15 cellular contexts compared by ENCODE assay signal in genomic region chr10:121553861-121554264, GRCh38. TPM values are rescaled to one million over a fixed set of nuclear protein-coding genes. Genes with fewer than 3 reads are reported as not detected.
DNase-seq lines count a peak whose midpoint lies in the region; ATAC-seq, FAIRE-seq and TF ChIP-seq lines count a peak whose summit lies in the region.
"Had no signal": no experiment of that assay in that cellular context is flagged by ENCODE, and none has a peak within 500 bp of the region (broad histone marks: within the 10 kb centered on the region; RNA-seq: fewer than 3 reads in every experiment).

No MANE protein-coding gene starts in this region.

- intact Hi-C loops in Calu3 (cut with micrococcal nuclease; ENCODE audit: unreplicated experiment) (loop anchor here (2.0 kb wide), 1 partner anchor 43 kb away; no protein-coding TSS in a partner anchor), mucosa of descending colon (cut with DNase I, micrococcal nuclease) (no loop called here)

- H4K5ac ChIP-seq in H1 (ENCODE audit: insufficient read length, low read depth, low read length): peak overlapping the region; percentile 18

- H3K79me1 ChIP-seq in H1 (ENCODE audit: low read depth, low read length): peaks cover 28% of the 10 kb centered on the region

- peak overlapping the region; percentile 65 for H3K27ac Mint-ChIP-seq in Calu3 (ENCODE audit: unreplicated experiment)
- H3K27ac Mint-ChIP-seq: activated CD8-positive, alpha-beta memory T cell treated with anti-CD3 and anti-CD28 coated beads, Interleukin-2, amount 10 ng/mL, durations not matched to agents 7 days and 5 days; activated naive CD4-positive, alpha-beta T cell treated with anti-CD3 and anti-CD28 coated beads for 36 hours; stimulated activated effector memory CD8-positive, alpha-beta T cell treated with anti-CD3 and anti-CD28 coated beads, Interleukin-12 subunit alpha, Interleukin-12 subunit beta, amount 100 ng/mL, for 72 hours had no signal

- FAIRE-seq in H1 (lab: Jason Lieb, UNC): no peak

- no peak overlapping the region for H3K23ac ChIP-seq in H1 (ENCODE audit: insufficient read length)

- ATAC-seq in mucosa of descending colon: peak; percentile 62
- ATAC-seq: activated CD8-positive, alpha-beta memory T cell treated with anti-CD3 and anti-CD28 coated beads, Interleukin-2, amount 10 ng/mL, durations not matched to agents 7 days and 5 days; stimulated activated effector memory CD8-positive, alpha-beta T cell treated with anti-CD3 and anti-CD28 coated beads, Interleukin-12 subunit alpha, Interleukin-12 subunit beta, amount 100 ng/mL, for 72 hours had no signal

- no peak overlapping the region for H3K4ac ChIP-seq in H1 (replicated peaks; ENCODE audit: insufficient read length, low read depth, low read length)

- TF ChIP-seq RAD21 in H1 (IDR thresholded peaks at IDR 0.05 in 1 of 2, conservative IDR thresholded peaks at IDR 0.05 in 1 of 2; ENCODE audit: low read depth in 2 of 2, low read length in 2 of 2): no peak

- no peak overlapping the region for H2BK5ac ChIP-seq in H1 (ENCODE audit: low read depth, low read length)

- H3K4me1 Mint-ChIP-seq in Calu3 (ENCODE audit: low read depth, unreplicated experiment): peaks cover 24% of the 10 kb centered on the region
- H3K4me1 Mint-ChIP-seq: activated CD8-positive, alpha-beta memory T cell treated with anti-CD3 and anti-CD28 coated beads, Interleukin-2, amount 10 ng/mL, durations not matched to agents 7 days and 5 days; stimulated activated effector memory CD8-positive, alpha-beta T cell treated with anti-CD3 and anti-CD28 coated beads, Interleukin-12 subunit alpha, Interleukin-12 subunit beta, amount 100 ng/mL, for 72 hours had no signal

- H3K36me3 Mint-ChIP-seq in Calu3 (ENCODE audit: insufficient read depth, unreplicated experiment): peaks cover 13% of the 10 kb centered on the region
- H3K36me3 Mint-ChIP-seq: activated CD8-positive, alpha-beta memory T cell treated with anti-CD3 and anti-CD28 coated beads, Interleukin-2, amount 10 ng/mL, durations not matched to agents 7 days and 5 days; stimulated activated effector memory CD8-positive, alpha-beta T cell treated with anti-CD3 and anti-CD28 coated beads, Interleukin-12 subunit alpha, Interleukin-12 subunit beta, amount 100 ng/mL, for 72 hours had no signal

- TF ChIP-seq EP300 in H1 (IDR thresholded peaks at IDR 0.05; ENCODE audit: borderline replicate concordance in 1 of 2, low read depth in 2 of 2, low read length in 2 of 2): no peak

- H2BK20ac ChIP-seq in H1 (ENCODE audit: low read length): no peak overlapping the region

- H3K4me1 ChIP-seq in H1 (replicated peaks in 1 of 4; ENCODE audit: control insufficient read depth in 3 of 4, insufficient read depth in 4 of 4, low read length in 3 of 4) (peaks cover 0 to 32% (median 14%) of the 10 kb centered on the region in 4 experiments; a peak in 5 of 7 replicates), mucosa of descending colon (ENCODE audit: low read depth) (peaks cover 8% of the 10 kb centered on the region)

- no peak overlapping the region; a peak in 2 of 4 replicates for H3K4me2 ChIP-seq in H1 (ENCODE audit: insufficient read depth in 1 of 2, low read depth in 2 of 2, low read length in 2 of 2)

- no peak overlapping the region for H2AFZ ChIP-seq in H1 (ENCODE audit: low read length)

- peaks cover 2% of the 10 kb centered on the region; the same call in 1 of the 2 replicates for H3K23me2 ChIP-seq in H1 (ENCODE audit: low read depth, low read length)

- H3K4me3 ChIP-seq in H1 (ENCODE audit: extremely low read depth in 1 of 4, insufficient read depth in 2 of 4, low read depth in 3 of 4, low read length in 4 of 4) (no peak overlapping the region), mucosa of descending colon (no peak overlapping the region)

- no TSS peak for BruUV-seq in Calu3 (replicated peaks; lab: Mats Ljungman, UMichigan)

- H2BK15ac ChIP-seq in H1 (ENCODE audit: low read length): no peak overlapping the region

- no peak overlapping the region for H2BK12ac ChIP-seq in H1 (ENCODE audit: low read depth, low read length)

- peaks cover 19 to 25% of the 10 kb centered on the region in 2 experiments for H4K20me1 ChIP-seq in H1 (replicated peaks in 1 of 2; ENCODE audit: control insufficient read depth in 1 of 2, insufficient read depth in 2 of 2, low read length in 2 of 2)

- WGBS in H1 (ENCODE audit: extremely low coverage in 1 of 2, insufficient coverage in 1 of 2, insufficient read length in 1 of 2, insufficient replicate concordance in 2 of 2, low coverage in 1 of 2, low lambda C conversion rate in 2 of 2, missing lambda C conversion rate in 1 of 2), 2 experiments: 66% methylated on average over 7 of the region's 7 CpGs; no CpG with 5 or more reads in 1 of the 2 experiments

- H3K27ac ChIP-seq in H1 (ENCODE audit: low read depth, low read length): no peak overlapping the region

- peaks cover 19 to 93% of the 10 kb centered on the region in 2 experiments for H3K79me2 ChIP-seq in H1 (ENCODE audit: control insufficient read depth in 1 of 2, insufficient read depth in 2 of 2, low read length in 2 of 2)

- no peaks in the 10 kb centered on the region for H3K27me3 ChIP-seq in H1 (replicated peaks in 1 of 4; ENCODE audit: control insufficient read depth in 3 of 4, extremely low read depth in 1 of 4, insufficient read depth in 3 of 4, low read length in 3 of 4)

- no peak overlapping the region for H2AK5ac ChIP-seq in H1 (ENCODE audit: low read depth, low read length)

- no peak for TF ChIP-seq POLR2A in H1 (IDR thresholded peaks at IDR 0.05; ENCODE audit: control extremely low read depth in 1 of 2, low read depth in 2 of 2, low read length in 2 of 2)

- TF ChIP-seq CTCF in Calu3 (IDR thresholded peaks at IDR 0.05; ENCODE audit: unreplicated experiment) (no peak), H1 (IDR thresholded peaks at IDR 0.05; ENCODE audit: control extremely low read depth in 1 of 3, insufficient read depth in 1 of 3, low read depth in 1 of 3, low read length in 3 of 3) (no peak), mucosa of descending colon (IDR thresholded peaks at IDR 0.05) (no peak)

- no peak overlapping the region for H3K14ac ChIP-seq in H1 (ENCODE audit: insufficient read length)

- CTCF ChIA-PET in Calu3 (lab: Charles Lee) (interaction anchor here (0.6 to 2.2 kb wide), 8 partner anchors 26 to 605 kb away, joined by 3 to 10 read pairs (median 4); no protein-coding TSS in a partner anchor), H1 (lab: Charles Lee; ENCODE audit: partially characterized antibody) (interaction anchor here (0.8 to 1.6 kb wide), 6 partner anchors 14 to 109 kb away, joined by 3 to 6 read pairs (median 3); no protein-coding TSS in a partner anchor)

- H4K8ac ChIP-seq in H1 (ENCODE audit: extremely low read depth, insufficient read depth, low read length): no peak overlapping the region

- H3K9me3 ChIP-seq in H1 (ENCODE audit: insufficient read depth in 2 of 2, low read depth in 1 of 2, low read length in 1 of 2) (no peaks in the 10 kb centered on the region), mucosa of descending colon (no peaks in the 10 kb centered on the region)

- H4K91ac ChIP-seq in H1 (replicated peaks; ENCODE audit: insufficient read length, low read length): peak overlapping the region; percentile 49

- peaks cover 14 to 52% (median 24%) of the 10 kb centered on the region in 4 experiments for H3K36me3 ChIP-seq in H1 (ENCODE audit: control insufficient read depth in 2 of 4, insufficient read depth in 4 of 4, low read length in 3 of 4)
- H3K36me3 ChIP-seq in mucosa of descending colon (ENCODE audit: low read depth): no peaks in the 10 kb centered on the region

- no peaks in the 10 kb centered on the region for H3K27me3 Mint-ChIP-seq in Calu3 (ENCODE audit: unreplicated experiment)
- H3K27me3 Mint-ChIP-seq: activated CD8-positive, alpha-beta memory T cell treated with anti-CD3 and anti-CD28 coated beads, Interleukin-2, amount 10 ng/mL, durations not matched to agents 7 days and 5 days had no signal

- H3K9ac ChIP-seq in H1 (replicated peaks in 1 of 4; ENCODE audit: extremely low read depth in 1 of 4, low read depth in 3 of 4, low read length in 3 of 4): no peak overlapping the region

- H3K56ac ChIP-seq in H1 (replicated peaks; ENCODE audit: insufficient read length, low read depth, low read length): no peak overlapping the region

- no peaks in the 10 kb centered on the region for H3K9me3 Mint-ChIP-seq in Calu3 (ENCODE audit: low read depth, unreplicated experiment)
- H3K9me3 Mint-ChIP-seq: stimulated activated effector memory CD8-positive, alpha-beta T cell treated with anti-CD3 and anti-CD28 coated beads, Interleukin-12 subunit alpha, Interleukin-12 subunit beta, amount 100 ng/mL, for 72 hours had no signal

- H2BK120ac ChIP-seq in H1 (replicated peaks; ENCODE audit: low read depth, low read length): no peak overlapping the region

- DNase-seq in Calu3 (peak; percentile 77), LoVo (ENCODE audit: low spot score) (peak; percentile 68), H1 (ENCODE audit: low read depth in 1 of 2, low spot score in 2 of 2) (no peak), mucosa of descending colon (peak in 2 of 3 donors; percentile 31 to 45), KG1 (lab: John Stamatoyannopoulos, UW) (no peak), NOMO-1 treated with DMSO at 0.1 percent for 48 hours (lab: John Stamatoyannopoulos, UW; ENCODE audit: unreplicated experiment) (no peak)
- DNase-seq in activated CD8-positive, alpha-beta memory T cell treated with anti-CD3 and anti-CD28 coated beads for 24 hours: no peak
- DNase-seq in stimulated activated CD4-positive, alpha-beta T cell treated with anti-CD3 and anti-CD28 coated beads, Interleukin-1b, Interleukin-23, amount 100 ng/mL, for 48 hours: no peak
- DNase-seq: activated CD8-positive, alpha-beta memory T cell treated with anti-CD3 and anti-CD28 coated beads, Interleukin-2, amount 10 ng/mL, durations not matched to agents 7 days and 5 days; activated naive CD4-positive, alpha-beta T cell treated with anti-CD3 and anti-CD28 coated beads for 36 hours; EL; GOT3; MM.1S; NCI-H2227 treated with DMSO at 0.1 percent for 48 hours had no signal

- peak overlapping the region; percentile 29; the same call in 1 of the 2 replicates for H3K18ac ChIP-seq in H1 (ENCODE audit: extremely low read depth, low read length)

- peak overlapping the region; percentile 21 for H3K4me3 Mint-ChIP-seq in Calu3 (ENCODE audit: low read depth, unreplicated experiment)
- H3K4me3 Mint-ChIP-seq: activated CD8-positive, alpha-beta memory T cell treated with anti-CD3 and anti-CD28 coated beads, Interleukin-2, amount 10 ng/mL, durations not matched to agents 7 days and 5 days; activated naive CD4-positive, alpha-beta T cell treated with anti-CD3 and anti-CD28 coated beads for 36 hours; stimulated activated effector memory CD8-positive, alpha-beta T cell treated with anti-CD3 and anti-CD28 coated beads, Interleukin-12 subunit alpha, Interleukin-12 subunit beta, amount 100 ng/mL, for 72 hours had no signal

- POLR2A ChIA-PET in H1 (lab: Charles Lee; ENCODE audit: partially characterized antibody): interaction anchor here (0.6 to 1.9 kb wide), 7 partner anchors 13 to 55 kb away, joined by 3 to 7 read pairs (median 4); no protein-coding TSS in a partner anchor

RNA-seq across cellular contexts. Expression of gene FGFR2, which starts 44.4 kb away (rescaled TPM):
- total RNA-seq in Calu3 (2022) (53.6 and 57.9 TPM in 2 replicates), mucosa of descending colon (100 to 1,000 TPM in 1 of 3 donors, 10 to 100 TPM in 2; 64.3 to 138 (median 77.5) TPM)
- total RNA-seq in H1 (2021; fragmentation: NEBNext Ultra II Directional; extraction: Animal tissue kit (Norgen Biotek cat#: 25700)): 81.2 and 81.6 TPM in 2 replicates
- 50.2 and 50.3 TPM in 2 replicates for polyA plus RNA-seq in H1 (2011; rRNA removed)
- polyA plus RNA-seq in H1 (2011; cell fraction: cytosol; rRNA removed): 69.6 TPM
- 128 TPM for polyA plus RNA-seq in H1 (2011; cell fraction: nucleus; rRNA removed)
- 53.5 to 65.1 TPM (median 58.9 TPM) in 4 replicates for polyA plus RNA-seq in H1 (2012, experiment 1 of 2)
- polyA plus RNA-seq in H1 (2012, experiment 2 of 2): 15.2 TPM
- polyA plus RNA-seq in H1 (2013, experiment 1 of 2): 55.3 TPM
- 59.0 TPM for polyA plus RNA-seq in H1 (2013, experiment 2 of 2)
- polyA minus RNA-seq in H1 (2011; rRNA and poly(A)+ RNA removed): 126 and 168 TPM in 2 replicates
- polyA minus RNA-seq in H1 (2011; cell fraction: cytosol; rRNA and poly(A)+ RNA removed): 103 TPM
- polyA minus RNA-seq in H1 (2011; cell fraction: nucleus; rRNA and poly(A)+ RNA removed): 190 TPM
- total RNA-seq: activated naive CD4-positive, alpha-beta T cell treated with anti-CD3 and anti-CD28 coated beads for 36 hours had no signal

Comparison
In these comparisons a context has a peak if more than half of its experiments do, and no peak if none do; other contexts are left out.
1. DNase-seq: peak in Calu3 (single experiment), LoVo (single experiment) and mucosa of descending colon (2 of 3); none in H1 (0 of 2), activated CD8-positive, alpha-beta memory T cell treated with anti-CD3 and anti-CD28 coated beads for 24 hours (single experiment), KG1 (single experiment), stimulated activated CD4-positive, alpha-beta T cell treated with anti-CD3 and anti-CD28 coated beads, Interleukin-1b, Interleukin-23, amount 100 ng/mL, for 48 hours (single experiment) and NOMO-1 treated with DMSO at 0.1 percent for 48 hours (single experiment).